5 cellular contexts compared by ENCODE assay signal in genomic region chr5:128447224-128447623, GRCh38.
DNase-seq lines count a peak whose midpoint lies in the region; ATAC-seq, FAIRE-seq and TF ChIP-seq lines count a peak whose summit lies in the region.
"Not testable (repeated sequence)": the region's sequence is repeated elsewhere in the genome, so short reads cannot be mapped to it uniquely, and the experiment has no call there.

No MANE protein-coding gene starts in this region.

- peaks cover 37% of the 10 kb centered on the region for H3K9me3 Mint-ChIP-seq in endodermal cell
- H3K9me3 Mint-ChIP-seq in osteocyte (ENCODE audit: unreplicated experiment): not testable (repeated sequence)

- RAD21 ChIA-PET in GM12878 (lab: Charles Lee; ENCODE audit: unreplicated experiment): not testable (repeated sequence)

- H3K79me2 ChIP-seq in GM12878 (ENCODE audit: control insufficient read depth, insufficient read depth, low read length): not testable (repeated sequence)

- H3K36me3 Mint-ChIP-seq in endodermal cell (ENCODE audit: low read depth): peaks cover 47% of the 10 kb centered on the region
- peaks cover 64% of the 10 kb centered on the region for H3K36me3 Mint-ChIP-seq in osteocyte (ENCODE audit: unreplicated experiment)

- not testable (repeated sequence) for H3K36me3 ChIP-seq in GM12878 (ENCODE audit: control insufficient read depth in 2 of 2, insufficient read depth in 2 of 2, low read length in 1 of 2)
- H3K36me3 ChIP-seq in endodermal cell (ENCODE audit: control insufficient read depth, insufficient read depth, low read length): peaks cover 21% of the 10 kb centered on the region

- not testable (repeated sequence) for H2AFZ ChIP-seq in GM12878 (ENCODE audit: control insufficient read depth, low read depth, low read length)

- intact Hi-C loops in GM12878 (cut with micrococcal nuclease; ENCODE audit: unreplicated experiment): loop anchor here (5.0 kb wide), 1 partner anchor 1170 kb away; no protein-coding TSS in a partner anchor

- not testable (repeated sequence) for FAIRE-seq in GM12878 (lab: Jason Lieb, UNC)

- H3K9me3 ChIP-seq in GM12878 (replicated peaks; ENCODE audit: control insufficient read depth, insufficient read depth, low read length): not testable (repeated sequence)
- peaks cover 41% of the 10 kb centered on the region for H3K9me3 ChIP-seq in endodermal cell (ENCODE audit: control insufficient read depth, low read length)

- TF ChIP-seq CTCF in GM12878 (IDR thresholded peaks at IDR 0.05 in 2 of 3, conservative IDR thresholded peaks at IDR 0.05 in 1 of 3; ENCODE audit: control insufficient read depth in 2 of 3, extremely low read depth in 1 of 3, insufficient read depth in 1 of 3, low read depth in 3 of 3, low read length in 3 of 3); endodermal cell (conservative IDR thresholded peaks at IDR 0.05); osteocyte (IDR thresholded peaks at IDR 0.05): not testable (repeated sequence)

- peak; percentile 4 for DNase-seq in ELF-1 (ENCODE audit: low read depth, low spot score)
- peak; percentile 19 for DNase-seq in NCI-H69 (lab: John Stamatoyannopoulos, UW)
- not testable (repeated sequence) for DNase-seq in GM12878 (ENCODE audit: low read depth, low spot score); endodermal cell; osteocyte (ENCODE audit: extremely low spot score, unreplicated experiment)

- not testable (repeated sequence) for TF ChIP-seq POLR2A in GM12878 (IDR thresholded peaks at IDR 0.05; ENCODE audit: low read depth, low read length)

- not testable (repeated sequence) for H3K4me1 Mint-ChIP-seq in endodermal cell; osteocyte (ENCODE audit: unreplicated experiment)

- H3K4me3 Mint-ChIP-seq in endodermal cell; osteocyte (ENCODE audit: unreplicated experiment): not testable (repeated sequence)

- CTCF ChIA-PET in GM12878 (lab: Yijun Ruan, JAX): not testable (repeated sequence)

- H3K4me1 ChIP-seq in GM12878 (ENCODE audit: control insufficient read depth, insufficient read depth, low read length); endodermal cell (ENCODE audit: control insufficient read depth, insufficient read depth, low read length): not testable (repeated sequence)

- H4K20me1 ChIP-seq in GM12878 (ENCODE audit: control insufficient read depth, insufficient read depth): not testable (repeated sequence)

- BruUV-seq in GM12878 (replicated peaks; lab: Mats Ljungman, UMichigan): not testable (repeated sequence)

- SMC1A ChIA-PET in GM12878 (lab: Charles Lee; ENCODE audit: uncharacterized antibody, unreplicated experiment): not testable (repeated sequence)

- H3K27me3 Mint-ChIP-seq in endodermal cell (ENCODE audit: insufficient read depth); osteocyte (ENCODE audit: unreplicated experiment): not testable (repeated sequence)

- not testable (repeated sequence) for H3K4me2 ChIP-seq in GM12878 (ENCODE audit: control insufficient read depth, insufficient read depth)

- H3K9ac ChIP-seq in GM12878 (ENCODE audit: control insufficient read depth, insufficient read depth, low read length); endodermal cell (ENCODE audit: extremely low read depth, low read length, poor library complexity, severe bottlenecking): not testable (repeated sequence)

- H3K27ac ChIP-seq in GM12878 (ENCODE audit: control insufficient read depth, insufficient read depth); endodermal cell (ENCODE audit: low read depth, low read length): not testable (repeated sequence)

- not testable (repeated sequence) for H3K27me3 ChIP-seq in GM12878 (replicated peaks in 1 of 2; ENCODE audit: control insufficient read depth in 2 of 2, insufficient read depth in 2 of 2, low read length in 1 of 2); endodermal cell (ENCODE audit: control insufficient read depth, insufficient read depth, low read length, poor library complexity, severe bottlenecking)

- POLR2A ChIA-PET in GM12878 (lab: Charles Lee): not testable (repeated sequence)

- ATAC-seq in GM12878: not testable (repeated sequence)

- H3K4me3 ChIP-seq in GM12878: not testable (repeated sequence)
- peak overlapping the region; percentile 60 for H3K4me3 ChIP-seq in endodermal cell (ENCODE audit: low read length)

- not testable (repeated sequence) for TF ChIP-seq EP300 in GM12878 (IDR thresholded peaks at IDR 0.05; ENCODE audit: borderline replicate concordance in 1 of 2, control insufficient read depth in 1 of 2, low read depth in 2 of 2, low read length in 2 of 2)

- H3K27ac Mint-ChIP-seq in endodermal cell: not testable (repeated sequence)
- H3K27ac Mint-ChIP-seq in osteocyte (ENCODE audit: unreplicated experiment): peak overlapping the region; percentile 31

- TF ChIP-seq RAD21 in GM12878 (IDR thresholded peaks at IDR 0.05; ENCODE audit: insufficient read depth, low read depth, low read length): not testable (repeated sequence)

- in situ Hi-C loops in GM12878 (cut with MboI): not testable (repeated sequence)

- WGBS in GM12878 (ENCODE audit: insufficient coverage, insufficient replicate concordance, low lambda C conversion rate, missing lambda C conversion rate): 62% methylated on average over 10 of the region's 10 CpGs
- WGBS in endodermal cell (ENCODE audit: insufficient coverage in 1 of 2, insufficient read length in 1 of 2), 2 experiments: 92 to 100% methylated on average over 3 to 10 of the region's 10 CpGs

TF ChIP-seq in GM12878, 131 proteins besides CTCF, POLR2A, EP300 and RAD21:
- peak; percentile 32; the same call in 1 of the 2 replicates for TF ChIP-seq CBX5 (IDR thresholded peaks at IDR 0.05; ENCODE audit: low read depth)
TF ChIP-seq in GM12878: peak in this region for 1; not testable (repeated sequence) for 130.
